ENCODE assay signal across 31 cellular contexts in the genomic region with DNA sequence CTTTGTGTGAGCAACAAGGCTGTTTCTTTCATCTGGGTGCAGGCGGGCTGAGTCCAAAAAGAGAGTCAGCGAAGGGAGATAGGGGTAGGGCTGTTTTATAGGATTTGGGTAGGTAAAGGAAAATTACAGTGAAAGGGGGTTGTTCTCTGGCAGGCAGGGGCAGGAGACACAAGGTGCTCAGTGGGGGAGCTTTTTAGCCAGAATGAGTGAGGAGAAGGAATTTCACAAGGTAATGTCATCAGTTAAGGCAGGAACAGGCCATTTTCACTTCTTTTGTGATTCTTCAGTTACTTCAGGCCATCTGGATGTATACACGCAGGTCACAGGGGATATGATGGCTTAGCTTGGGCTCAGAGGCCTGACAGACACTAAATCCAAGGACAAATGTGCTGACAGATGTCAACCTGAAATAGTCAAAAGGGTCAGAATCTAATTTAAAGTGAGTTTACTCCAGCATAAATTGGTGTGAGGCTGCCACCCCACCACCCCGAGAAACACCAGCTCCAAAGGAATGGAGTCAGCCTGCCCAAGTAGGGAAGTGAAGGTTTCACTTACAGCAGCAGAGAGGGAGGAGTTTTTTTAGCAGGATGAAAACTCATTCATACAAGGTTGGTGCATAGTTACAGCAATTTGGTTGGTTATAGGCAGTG.
"Had no signal": no experiment of that assay in that cellular context is flagged by ENCODE, and none has a peak within 500 bp of the region (broad histone marks: within the 10 kb centered on the region; RNA-seq: fewer than 3 reads in every experiment).

No MANE protein-coding gene starts in this region.

- H3K36me3 ChIP-seq: esophagus squamous epithelium, neutrophil, prostate gland, uterus had no signal

- H3K4me3 ChIP-seq: esophagus squamous epithelium, prostate gland, skin epidermis, uterus had no signal

- H3K27me3 Mint-ChIP-seq: activated B cell treated with CpG ODN at 0.5 μM for 24 hours had no signal

- H3K4me1 Mint-ChIP-seq: activated B cell treated with CpG ODN at 0.5 μM for 24 hours; activated T-helper 17 cell treated with anti-CD3 and anti-CD28 coated beads, Interleukin-2, amount 50 U/mL, for 72 hours; central memory CD8-positive, alpha-beta T cell; mesothelial cell of epicardium; naive B cell; stimulated activated effector memory CD8-positive, alpha-beta T cell treated with anti-CD3 and anti-CD28 coated beads, Interleukin-12 subunit alpha, Interleukin-12 subunit beta, amount 100 ng/mL, for 72 hours had no signal

- H3K27ac ChIP-seq: epithelial cell of prostate, esophagus squamous epithelium, neutrophil, prostate gland, skin epidermis, uterus had no signal

- H3K4me3 Mint-ChIP-seq: activated B cell treated with CpG ODN at 0.5 μM for 24 hours; activated CD8-positive, alpha-beta T cell treated with anti-CD3 and anti-CD28 coated beads for 36 hours; activated T-cell treated with anti-CD3 and anti-CD28 coated beads, Interleukin-2, amount 50 U/mL, for 4 hours; activated T-helper 17 cell treated with anti-CD3 and anti-CD28 coated beads, Interleukin-2, amount 50 U/mL, for 72 hours; central memory CD8-positive, alpha-beta T cell; mesothelial cell of epicardium; naive B cell; nephron progenitor cell; stimulated activated effector memory CD8-positive, alpha-beta T cell treated with anti-CD3 and anti-CD28 coated beads, Interleukin-12 subunit alpha, Interleukin-12 subunit beta, amount 100 ng/mL, for 72 hours; stimulated activated naive CD8-positive, alpha-beta T cell treated with anti-CD3 and anti-CD28 coated beads, Interleukin-15, amount 100 ng/mL, for 72 hours; type B pancreatic cell had no signal

- DNase-seq: activated B cell treated with CpG ODN at 0.5 μM for 24 hours; activated CD4-positive, alpha-beta T cell treated with anti-CD3 and anti-CD28 coated beads, Interleukin-2, amount 50 U/mL, for 1 hour; activated CD8-positive, alpha-beta T cell treated with anti-CD3 and anti-CD28 coated beads for 36 hours; activated gamma-delta T cell treated with Interleukin-2 at 50 U/mL for 16 hours; activated T-cell treated with anti-CD3 and anti-CD28 coated beads, Interleukin-2, amount 50 U/mL, for 4 hours; dermis blood vessel endothelial cell; effector CD4-positive, alpha-beta T cell; esophagus squamous epithelium; foreskin melanocyte; left cardiac atrium; left ventricle myocardium superior; mammary epithelial cell; naive B cell; nephron progenitor cell; retina; stimulated activated CD4-positive, alpha-beta T cell treated with anti-CD3 and anti-CD28 coated beads, Interleukin-12 subunit alpha, Interleukin-12 subunit beta, amount 100 ng/mL, for 4 hours; stimulated activated CD4-positive, alpha-beta T cell treated with anti-CD3 and anti-CD28 coated beads, Interleukin-4, amount 100 ng/mL, for 24 hours; stimulated activated naive CD8-positive, alpha-beta T cell treated with anti-CD3 and anti-CD28 coated beads, Interleukin-15, amount 100 ng/mL, for 72 hours; substantia nigra; uterus had no signal

- H3K27ac Mint-ChIP-seq: activated B cell treated with CpG ODN at 0.5 μM for 24 hours; activated CD8-positive, alpha-beta T cell treated with anti-CD3 and anti-CD28 coated beads for 36 hours; activated naive CD4-positive, alpha-beta T cell treated with anti-CD3 and anti-CD28 coated beads, Interleukin-2, amount 50 U/mL, for 72 hours; activated T-helper 17 cell treated with anti-CD3 and anti-CD28 coated beads, Interleukin-2, amount 50 U/mL, for 72 hours; mesothelial cell of epicardium; nephron progenitor cell; stimulated activated effector memory CD8-positive, alpha-beta T cell treated with anti-CD3 and anti-CD28 coated beads, Interleukin-12 subunit alpha, Interleukin-12 subunit beta, amount 100 ng/mL, for 72 hours; stimulated activated naive CD8-positive, alpha-beta T cell treated with anti-CD3 and anti-CD28 coated beads, Interleukin-15, amount 100 ng/mL, for 72 hours; type B pancreatic cell had no signal

- H3K9me3 ChIP-seq: esophagus squamous epithelium, neutrophil, prostate gland, uterus had no signal

- H3K9me3 Mint-ChIP-seq: activated CD8-positive, alpha-beta T cell treated with anti-CD3 and anti-CD28 coated beads for 36 hours; activated naive CD4-positive, alpha-beta T cell treated with anti-CD3 and anti-CD28 coated beads, Interleukin-2, amount 50 U/mL, for 72 hours; activated T-cell treated with anti-CD3 and anti-CD28 coated beads, Interleukin-2, amount 50 U/mL, for 4 hours; activated T-helper 17 cell treated with anti-CD3 and anti-CD28 coated beads, Interleukin-2, amount 50 U/mL, for 72 hours; central memory CD8-positive, alpha-beta T cell; mesothelial cell of epicardium; nephron progenitor cell; stimulated activated effector memory CD8-positive, alpha-beta T cell treated with anti-CD3 and anti-CD28 coated beads, Interleukin-12 subunit alpha, Interleukin-12 subunit beta, amount 100 ng/mL, for 72 hours; stimulated activated naive CD8-positive, alpha-beta T cell treated with anti-CD3 and anti-CD28 coated beads, Interleukin-15, amount 100 ng/mL, for 72 hours; type B pancreatic cell had no signal

- H3K36me3 Mint-ChIP-seq: activated naive CD4-positive, alpha-beta T cell treated with anti-CD3 and anti-CD28 coated beads, Interleukin-2, amount 50 U/mL, for 72 hours; mesothelial cell of epicardium; naive B cell; stimulated activated effector memory CD8-positive, alpha-beta T cell treated with anti-CD3 and anti-CD28 coated beads, Interleukin-12 subunit alpha, Interleukin-12 subunit beta, amount 100 ng/mL, for 72 hours; type B pancreatic cell had no signal

- H3K27me3 ChIP-seq: esophagus squamous epithelium, uterus had no signal

- ATAC-seq: activated CD8-positive, alpha-beta T cell treated with anti-CD3 and anti-CD28 coated beads for 36 hours; activated naive CD4-positive, alpha-beta T cell treated with anti-CD3 and anti-CD28 coated beads, Interleukin-2, amount 50 U/mL, for 72 hours; activated T-cell treated with anti-CD3 and anti-CD28 coated beads, Interleukin-2, amount 50 U/mL, for 4 hours; activated T-helper 17 cell treated with anti-CD3 and anti-CD28 coated beads, Interleukin-2, amount 50 U/mL, for 72 hours; left cardiac atrium; left ventricle myocardium superior; sciatic nerve; stimulated activated effector memory CD8-positive, alpha-beta T cell treated with anti-CD3 and anti-CD28 coated beads, Interleukin-12 subunit alpha, Interleukin-12 subunit beta, amount 100 ng/mL, for 72 hours; stimulated activated naive CD8-positive, alpha-beta T cell treated with anti-CD3 and anti-CD28 coated beads, Interleukin-15, amount 100 ng/mL, for 72 hours had no signal

- H3K4me1 ChIP-seq: esophagus squamous epithelium, prostate gland, uterus had no signal
